Comparison of ENCODE assay signal across 15 cellular contexts in genomic region chr7:30755384-30756154, GRCh38. TPM values are rescaled to one million over a fixed set of nuclear protein-coding genes. Genes with fewer than 3 reads are reported as not detected.
A peak's percentile ranks its signal among the peaks of the same experiment; 100 is the strongest.
DNase-seq lines count a peak whose midpoint lies in the region; ATAC-seq and TF ChIP-seq lines count a peak whose summit lies in the region.
"Had no signal": no experiment of that assay in that cellular context is flagged by ENCODE, and none has a peak within 500 bp of the region (broad histone marks: within the 10 kb centered on the region; RNA-seq: fewer than 3 reads in every experiment).

No MANE protein-coding gene starts in this region.

- H3K4me1 Mint-ChIP-seq in osteocyte (ENCODE audit: unreplicated experiment): peaks cover 43% of the 10 kb centered on the region
- peaks cover 11% of the 10 kb centered on the region for H3K4me1 Mint-ChIP-seq in glutamatergic neuron (ENCODE audit: low read depth, unreplicated experiment)
- H3K4me1 Mint-ChIP-seq in natural killer cell: no peaks in the 10 kb centered on the region

- H3K36me3 ChIP-seq in BE2C (no peaks in the 10 kb centered on the region), heart right ventricle (peaks cover 0 to 14% (median 0%) of the 10 kb centered on the region in 9 donors)

- no peaks in the 10 kb centered on the region; the same call in 1 of the 2 replicates for H3K9me3 ChIP-seq in BE2C
- H3K9me3 ChIP-seq in heart right ventricle: no peaks in the 10 kb centered on the region

- H3K4me1 ChIP-seq in BE2C (peaks cover 13% of the 10 kb centered on the region), heart right ventricle (peaks cover 19 to 86% (median 63%) of the 10 kb centered on the region in 9 donors)

- no peak overlapping the region for H3K4me3 ChIP-seq in BE2C (ENCODE audit: low read depth, low read length)
- H3K4me3 ChIP-seq in heart right ventricle: peak overlapping the region in 6 of 10 donors; percentile 8 to 59 (median 41)

- H3K27me3 ChIP-seq in BE2C (no peaks in the 10 kb centered on the region), heart right ventricle (no peaks in the 10 kb centered on the region)

- H3K27me3 Mint-ChIP-seq in osteocyte (ENCODE audit: unreplicated experiment): peaks cover 19% of the 10 kb centered on the region
- H3K27me3 Mint-ChIP-seq in glutamatergic neuron (ENCODE audit: unreplicated experiment): peaks cover 3% of the 10 kb centered on the region
- peaks cover 0 to 11% of the 10 kb centered on the region in 2 donors for H3K27me3 Mint-ChIP-seq in natural killer cell (ENCODE audit: low read depth in 2 of 2)

- peak overlapping the region in 9 of 10 donors; percentile 10 to 80 (median 48) for H3K27ac ChIP-seq in heart right ventricle

- intact Hi-C loops in heart right ventricle (cut with DNase I): no loop called here
- intact Hi-C loops in natural killer cell (cut with micrococcal nuclease): no loop called here

- no peaks in the 10 kb centered on the region for H3K9me3 Mint-ChIP-seq in osteocyte (ENCODE audit: unreplicated experiment)
- peaks cover 4% of the 10 kb centered on the region for H3K9me3 Mint-ChIP-seq in glutamatergic neuron (ENCODE audit: unreplicated experiment)
- H3K9me3 Mint-ChIP-seq in natural killer cell: no peaks in the 10 kb centered on the region

- H3K4me3 Mint-ChIP-seq in osteocyte (ENCODE audit: unreplicated experiment): no peak overlapping the region
- no peak overlapping the region for H3K4me3 Mint-ChIP-seq in glutamatergic neuron (ENCODE audit: unreplicated experiment)
- no peak overlapping the region for H3K4me3 Mint-ChIP-seq in natural killer cell

- peak; percentile 37 to 70 (median 44) for ATAC-seq in heart right ventricle
- ATAC-seq in HG02571 (IDR thresholded peaks at IDR 0.05; ENCODE audit: unreplicated experiment): no peak
- ATAC-seq in natural killer cell: no peak

- no peaks in the 10 kb centered on the region for H3K36me3 Mint-ChIP-seq in osteocyte (ENCODE audit: unreplicated experiment)
- H3K36me3 Mint-ChIP-seq in glutamatergic neuron (ENCODE audit: unreplicated experiment): peaks cover 14% of the 10 kb centered on the region
- H3K36me3 Mint-ChIP-seq in natural killer cell: no peaks in the 10 kb centered on the region

- DNase-seq in BE2C: peak; percentile 87
- DNase-seq in astrocyte of the hippocampus (ENCODE audit: low read depth, low spot score): peak; percentile 33
- DNase-seq in heart right ventricle: peak; percentile 81 to 84
- no peak for DNase-seq in osteocyte (ENCODE audit: extremely low spot score, unreplicated experiment)
- DNase-seq in GF-D8 (lab: John Stamatoyannopoulos, UW): no peak
- no peak for DNase-seq in glutamatergic neuron
- no peak for DNase-seq in natural killer cell
- DNase-seq: activated CD4-positive, alpha-beta T cell treated with anti-CD3 and anti-CD28 coated beads, Interleukin-2, amount 50 U/mL, for 1 hour; foreskin melanocyte; GDM1; mammary epithelial cell; NCI-H2081 had no signal

- TF ChIP-seq CTCF in BE2C (IDR thresholded peaks at IDR 0.05; ENCODE audit: low read depth, low read length) (peak; percentile 33), heart right ventricle (IDR thresholded peaks at IDR 0.05) (peak in 3 of 9 donors; percentile 14 to 34 (median 27)), osteocyte (IDR thresholded peaks at IDR 0.05) (no peak), glutamatergic neuron (IDR thresholded peaks at IDR 0.05; ENCODE audit: partially characterized antibody, unreplicated experiment) (no peak), natural killer cell (IDR thresholded peaks at IDR 0.05) (no peak)

- H3K27ac Mint-ChIP-seq in osteocyte (ENCODE audit: unreplicated experiment): peak overlapping the region; percentile 63
- no peak overlapping the region for H3K27ac Mint-ChIP-seq in glutamatergic neuron (ENCODE audit: unreplicated experiment)
- no peak overlapping the region for H3K27ac Mint-ChIP-seq in natural killer cell

- 36 to 49% methylated on average over 20 to 22 of the region's 22 CpGs for WGBS in heart right ventricle, 2 donors

RNA-seq across cellular contexts. Expression of gene INMT, which starts 3.6 kb away (rescaled TPM):
- polyA plus RNA-seq in BE2C (2012; ENCODE audit: insufficient read depth, insufficient read length, low read depth): not detected
- total RNA-seq in heart right ventricle (10 to 100 TPM; 12.3 to 57.3 (median 26.9) TPM), osteocyte (1.5 and 2.0 TPM in 2 replicates), glutamatergic neuron (ENCODE audit: unreplicated experiment) (1.7 TPM), natural killer cell (1 to 10 TPM in 1 of 3 donors, under 1 TPM in 1, not detected in 1; 0.56 to 1.0 TPM)
- 10 to 100 TPM; 14.2 to 56.3 TPM for polyA plus RNA-seq in heart right ventricle
- total RNA-seq: HT-29, mammary epithelial cell, renal cortical epithelial cell had no signal
- polyA plus RNA-seq: mammary epithelial cell had no signal

RNA-seq across cellular contexts. Expression of gene MINDY4, which starts 15.6 kb away (rescaled TPM):
- 2.2 TPM for polyA plus RNA-seq in BE2C (2012; ENCODE audit: insufficient read depth, insufficient read length, low read depth)
- total RNA-seq in heart right ventricle (1 to 10 TPM; 2.1 to 5.4 (median 3.2) TPM), osteocyte (4.4 and 5.3 TPM in 2 replicates), glutamatergic neuron (ENCODE audit: unreplicated experiment) (2.3 TPM), natural killer cell (1 to 10 TPM; 1.1 to 1.7 (median 1.1) TPM)
- polyA plus RNA-seq in heart right ventricle: 1 to 10 TPM; 1.9 to 2.4 TPM

Comparison
In these comparisons a context has a peak if more than half of its experiments do, and no peak if none do; other contexts are left out.
1. DNase-seq: peak in BE2C (single experiment), astrocyte of the hippocampus (single experiment) and heart right ventricle (2 of 2); none in osteocyte (single experiment), GF-D8 (single experiment), glutamatergic neuron (single experiment) and natural killer cell (single experiment).
2. ATAC-seq: peak in heart right ventricle (8 of 8); none in HG02571 (single experiment) and natural killer cell (0 of 3).